Comparison of ENCODE assay signal across 32 cellular contexts in the genomic region with DNA sequence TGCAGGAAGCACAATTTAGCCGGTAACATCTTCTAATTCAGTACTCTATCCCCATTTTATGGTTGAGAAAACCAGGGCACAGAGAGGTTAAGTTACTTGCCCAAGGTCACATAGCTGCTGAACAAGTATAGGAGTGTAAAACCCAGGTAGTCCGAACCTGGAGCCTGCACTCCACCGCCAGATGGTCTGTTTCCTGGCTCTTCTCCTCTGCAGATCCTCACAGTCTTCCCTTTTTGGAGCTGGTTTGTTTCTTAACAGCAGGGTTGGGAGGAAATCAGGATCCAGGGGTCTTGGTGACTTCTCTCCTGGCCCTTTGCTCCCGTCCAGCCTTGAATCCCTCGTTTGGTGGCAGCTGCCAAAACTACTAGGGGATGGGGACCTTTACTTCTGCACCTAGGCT. TPM values are rescaled to one million over a fixed set of nuclear protein-coding genes. Genes with fewer than 3 reads are reported as not detected.
"Had no signal": no experiment of that assay in that cellular context is flagged by ENCODE, and none has a peak within 500 bp of the region (broad histone marks: within the 10 kb centered on the region; RNA-seq: fewer than 3 reads in every experiment).

No MANE protein-coding gene starts in this region.

- H3K9me3 Mint-ChIP-seq: activated CD8-positive, alpha-beta T cell treated with anti-CD3 and anti-CD28 coated beads for 36 hours; activated naive CD4-positive, alpha-beta T cell treated with anti-CD3 and anti-CD28 coated beads for 36 hours; activated naive CD4-positive, alpha-beta T cell treated with anti-CD3 and anti-CD28 coated beads, Interleukin-2, amount 50 U/mL, for 72 hours; activated T-cell treated with anti-CD3 and anti-CD28 coated beads, Interleukin-2, amount 50 U/mL, for 24 hours; brain had no signal

- H3K9me3 ChIP-seq: Peyer's patch had no signal

- DNase-seq: activated CD4-positive, alpha-beta T cell treated with anti-CD3 and anti-CD28 coated beads for 1 hour; activated CD4-positive, alpha-beta T cell treated with anti-CD3 and anti-CD28 coated beads for 48 hours; activated CD4-positive, alpha-beta T cell treated with anti-CD3 and anti-CD28 coated beads, Interleukin-2, amount 50 U/mL, for 4 hours; activated CD4-positive, CD25-positive, alpha-beta regulatory T cell; activated CD8-positive, alpha-beta T cell treated with anti-CD3 and anti-CD28 coated beads for 36 hours; activated gamma-delta T cell treated with Interleukin-2 at 50 U/mL for 16 hours; activated naive CD4-positive, alpha-beta T cell treated with anti-CD3 and anti-CD28 coated beads for 36 hours; activated T-cell treated with anti-CD3 and anti-CD28 coated beads, Interleukin-2, amount 50 U/mL, for 24 hours; anterior cingulate cortex; central memory CD4-positive, alpha-beta T cell; Karpas-422; KBM-7; NCI-H1105; NCI-H1417 treated with DMSO at 0.1 percent for 48 hours; NCI-H1694; NCI-H1930; NCI-H2081 treated with DMSO at 0.1 percent for 48 hours; NCI-H226; NCI-H446 treated with DMSO at 0.1 percent for 48 hours; NCI-H69; NK-92 treated with Interleukin-12 subunit alpha and Interleukin-12 subunit beta, amount 100 ng/mL, for 24 hours; PC-3; Peyer's patch; SW 1271; T-helper 1 cell; T1000 had no signal

- H3K27me3 ChIP-seq: Peyer's patch had no signal

- H3K36me3 ChIP-seq: Peyer's patch, WERI-Rb-1 had no signal

- H3K27me3 Mint-ChIP-seq: activated T-cell treated with anti-CD3 and anti-CD28 coated beads, Interleukin-2, amount 50 U/mL, for 24 hours; brain had no signal

- H3K27ac Mint-ChIP-seq: activated CD8-positive, alpha-beta T cell treated with anti-CD3 and anti-CD28 coated beads for 36 hours; activated naive CD4-positive, alpha-beta T cell treated with anti-CD3 and anti-CD28 coated beads for 36 hours; activated naive CD4-positive, alpha-beta T cell treated with anti-CD3 and anti-CD28 coated beads, Interleukin-2, amount 50 U/mL, for 72 hours; activated T-cell treated with anti-CD3 and anti-CD28 coated beads, Interleukin-2, amount 50 U/mL, for 24 hours had no signal

- H3K27ac ChIP-seq: Peyer's patch, RWPE1, WERI-Rb-1 had no signal

- ATAC-seq: activated CD8-positive, alpha-beta T cell treated with anti-CD3 and anti-CD28 coated beads for 36 hours; activated naive CD4-positive, alpha-beta T cell treated with anti-CD3 and anti-CD28 coated beads, Interleukin-2, amount 50 U/mL, for 72 hours; PC-3; Right ventricle myocardium inferior had no signal

- H3K36me3 Mint-ChIP-seq: activated naive CD4-positive, alpha-beta T cell treated with anti-CD3 and anti-CD28 coated beads, Interleukin-2, amount 50 U/mL, for 72 hours had no signal

- H3K4me3 ChIP-seq: Peyer's patch had no signal

- H3K4me3 Mint-ChIP-seq: activated CD8-positive, alpha-beta T cell treated with anti-CD3 and anti-CD28 coated beads for 36 hours; activated naive CD4-positive, alpha-beta T cell treated with anti-CD3 and anti-CD28 coated beads for 36 hours; activated T-cell treated with anti-CD3 and anti-CD28 coated beads, Interleukin-2, amount 50 U/mL, for 24 hours; brain had no signal

RNA-seq across cellular contexts. Expression of a gene that starts 12.0 kb away (rescaled TPM):
- total RNA-seq: bronchial epithelial cell, PC-3 had no signal
